In the genomic region with DNA sequence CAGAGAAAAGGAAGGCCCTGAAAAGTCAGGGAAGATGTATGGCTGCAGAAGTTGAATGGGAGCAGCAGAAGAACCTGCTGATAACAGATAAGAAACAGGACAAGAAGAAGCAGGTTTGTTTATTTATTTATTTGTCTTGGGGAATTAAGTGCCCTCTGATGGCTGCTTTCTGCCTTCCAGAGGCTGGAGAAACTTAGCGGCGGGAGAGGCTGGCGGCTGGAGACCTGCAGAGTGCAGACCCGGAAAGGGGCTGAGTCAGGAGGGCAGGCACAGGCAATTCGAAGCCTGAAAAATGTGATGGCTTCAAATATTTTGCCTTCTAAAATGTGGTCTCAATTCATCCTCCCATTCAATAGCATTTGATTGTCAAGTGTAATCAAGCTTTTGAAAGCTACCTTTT, we compare ENCODE assay signal across 25 cellular contexts.
"Had no signal": no experiment of that assay in that cellular context is flagged by ENCODE, and none has a peak within 500 bp of the region (broad histone marks: within the 10 kb centered on the region; RNA-seq: fewer than 3 reads in every experiment).

No MANE protein-coding gene starts in this region.

- H3K36me3 Mint-ChIP-seq: immature natural killer cell; naive thymus-derived CD4-positive, alpha-beta T cell; natural killer cell treated with Interleukin-12 subunit alpha and Interleukin-12 subunit beta and Interleukin-15 and Interleukin-18, amount 100 ng/mL, for 72 hours; stimulated activated effector memory CD8-positive, alpha-beta T cell treated with anti-CD3 and anti-CD28 coated beads, Interleukin-12 subunit alpha, Interleukin-12 subunit beta, amount 100 ng/mL, for 72 hours had no signal

- H3K27me3 ChIP-seq: pancreas, sigmoid colon, tibial nerve, uterus had no signal

- H3K9me3 ChIP-seq: left ventricle myocardium inferior, mucosa of descending colon, pancreas, prostate gland, sigmoid colon, spleen, tibial nerve, uterus had no signal

- H3K27ac Mint-ChIP-seq: naive thymus-derived CD4-positive, alpha-beta T cell; natural killer cell treated with Interleukin-12 subunit alpha and Interleukin-12 subunit beta and Interleukin-15 and Interleukin-18, amount 100 ng/mL, for 72 hours; stimulated activated effector memory CD8-positive, alpha-beta T cell treated with anti-CD3 and anti-CD28 coated beads, Interleukin-12 subunit alpha, Interleukin-12 subunit beta, amount 100 ng/mL, for 72 hours; stimulated activated naive CD8-positive, alpha-beta T cell treated with anti-CD3 and anti-CD28 coated beads, Interleukin-15, Interleukin-2, amounts not matched to agents 100 ng/mL and 50 ng/mL, for 24 hours; type B pancreatic cell had no signal

- H3K4me1 ChIP-seq: tibial nerve, uterus had no signal

- H3K36me3 ChIP-seq: left ventricle myocardium inferior, pancreas, prostate gland, sigmoid colon, spleen, tibial nerve, uterus had no signal

- ATAC-seq: mucosa of descending colon; naive thymus-derived CD4-positive, alpha-beta T cell; natural killer cell treated with Interleukin-12 subunit alpha and Interleukin-12 subunit beta and Interleukin-15 and Interleukin-18, amount 100 ng/mL, for 72 hours; pancreas; right cardiac atrium; stimulated activated effector memory CD8-positive, alpha-beta T cell treated with anti-CD3 and anti-CD28 coated beads, Interleukin-12 subunit alpha, Interleukin-12 subunit beta, amount 100 ng/mL, for 72 hours had no signal

- H3K4me3 ChIP-seq: left ventricle myocardium inferior, lung, mucosa of descending colon, pancreas, prostate gland, sigmoid colon, spleen, tibial nerve, uterus had no signal

- H3K4me3 Mint-ChIP-seq: immature natural killer cell; naive thymus-derived CD4-positive, alpha-beta T cell; natural killer cell treated with Interleukin-12 subunit alpha and Interleukin-12 subunit beta and Interleukin-15 and Interleukin-18, amount 100 ng/mL, for 72 hours; stimulated activated effector memory CD8-positive, alpha-beta T cell treated with anti-CD3 and anti-CD28 coated beads, Interleukin-12 subunit alpha, Interleukin-12 subunit beta, amount 100 ng/mL, for 72 hours; stimulated activated naive CD8-positive, alpha-beta T cell treated with anti-CD3 and anti-CD28 coated beads, Interleukin-15, Interleukin-2, amounts not matched to agents 100 ng/mL and 50 ng/mL, for 24 hours; type B pancreatic cell had no signal

- H3K27me3 Mint-ChIP-seq: type B pancreatic cell had no signal

- H3K9me3 Mint-ChIP-seq: immature natural killer cell; stimulated activated effector memory CD8-positive, alpha-beta T cell treated with anti-CD3 and anti-CD28 coated beads, Interleukin-12 subunit alpha, Interleukin-12 subunit beta, amount 100 ng/mL, for 72 hours; stimulated activated naive CD8-positive, alpha-beta T cell treated with anti-CD3 and anti-CD28 coated beads, Interleukin-15, Interleukin-2, amounts not matched to agents 100 ng/mL and 50 ng/mL, for 24 hours had no signal

- DNase-seq: hypothalamus; immature natural killer cell; islet precursor cell; left ventricle myocardium inferior; midbrain; mucosa of descending colon; naive thymus-derived CD4-positive, alpha-beta T cell; nucleus accumbens; pancreas; posterior cingulate gyrus; retina; right cardiac atrium; sigmoid colon; small intestine; spleen; stimulated activated CD4-positive, alpha-beta T cell treated with anti-CD3 and anti-CD28 coated beads, Interleukin-4, amount 100 ng/mL, for 24 hours; stimulated activated naive CD4-positive, alpha-beta T cell; uterus had no signal

- H3K27ac ChIP-seq: left ventricle myocardium inferior, pancreas, prostate gland, sigmoid colon, spleen, tibial nerve, uterus had no signal
